Comparison of ENCODE assay signal across 8 cellular contexts in the genomic region with DNA sequence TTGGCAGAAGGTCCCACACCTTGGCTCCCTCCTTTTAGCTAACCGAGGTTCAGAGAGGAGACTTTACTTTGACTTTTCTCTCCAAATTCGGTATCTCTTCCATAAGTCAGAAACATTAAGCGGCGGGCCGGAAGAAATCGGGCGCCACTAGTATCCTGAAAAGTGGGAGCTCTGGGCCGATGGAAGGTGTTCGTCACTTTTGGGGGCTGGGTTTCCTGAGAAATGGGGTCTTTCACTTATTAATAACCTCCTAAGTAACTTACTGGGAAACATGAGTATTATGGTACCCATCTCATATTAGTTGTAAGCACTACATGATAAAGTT. TPM values are rescaled to one million over a fixed set of nuclear protein-coding genes. Genes with fewer than 3 reads are reported as not detected.
A peak's percentile ranks its signal among the peaks of the same experiment; 100 is the strongest.
DNase-seq lines count a peak whose midpoint lies in the region; ATAC-seq, FAIRE-seq and TF ChIP-seq lines count a peak whose summit lies in the region.

No MANE protein-coding gene starts in this region.

- WGBS in pancreas, 2 donors: 0 to 2% methylated on average over 9 of the region's 9 CpGs

- no peak for TF ChIP-seq POLR2A in endothelial cell of umbilical vein (IDR thresholded peaks at IDR 0.05; ENCODE audit: low read depth, low read length)

- no peaks in the 10 kb centered on the region for H3K27me3 Mint-ChIP-seq in Calu3 (ENCODE audit: unreplicated experiment)

- no peaks in the 10 kb centered on the region for H3F3A ChIP-seq in OCI-LY1 (ENCODE audit: insufficient read depth, low read length)

- H3K9me1 ChIP-seq in endothelial cell of umbilical vein (replicated peaks; ENCODE audit: control insufficient read depth, extremely low read depth, insufficient read depth, low read length): no peaks in the 10 kb centered on the region

- peaks cover 20% of the 10 kb centered on the region for H3K4me1 ChIP-seq in OCI-LY1 (ENCODE audit: insufficient read depth, low read length, severe bottlenecking)
- peaks cover 3% of the 10 kb centered on the region for H3K4me1 ChIP-seq in endothelial cell of umbilical vein (ENCODE audit: control insufficient read depth, extremely low read depth, insufficient read depth, low read length)
- peaks cover 6 to 13% (median 6%) of the 10 kb centered on the region in 3 donors for H3K4me1 ChIP-seq in pancreas

- CTCF ChIA-PET in Calu3 (lab: Charles Lee) (no interaction called here), endothelial cell of umbilical vein (lab: Charles Lee) (interaction anchor here (0.6 to 0.7 kb wide), 2 partner anchors 8 to 87 kb away, joined by 3 read pairs; no protein-coding TSS in a partner anchor)

- POLR2A ChIA-PET in endothelial cell of umbilical vein (lab: Charles Lee): no interaction called here

- H4K20me1 ChIP-seq in OCI-LY1 (ENCODE audit: insufficient read depth, low read length) (no peaks in the 10 kb centered on the region), endothelial cell of umbilical vein (replicated peaks; ENCODE audit: control insufficient read depth, extremely low read depth, insufficient read depth, low read length) (no peaks in the 10 kb centered on the region)

- peak overlapping the region; percentile 68 for H3K27ac Mint-ChIP-seq in Calu3 (ENCODE audit: unreplicated experiment)

- no peaks in the 10 kb centered on the region for H3K9me2 ChIP-seq in OCI-LY1 (ENCODE audit: low read depth, low read length)

- H3K4me3 ChIP-seq in OCI-LY1 (ENCODE audit: low read depth, low read length, poor library complexity, severe bottlenecking) (peak overlapping the region; percentile 76), endothelial cell of umbilical vein (replicated peaks in 1 of 3; ENCODE audit: insufficient read depth in 1 of 3, low read depth in 1 of 3, low read length in 3 of 3) (peak overlapping the region; percentile 68 to 90 (median 70)), pancreas (peak overlapping the region; percentile 81 to 92 (median 88))

- H3K36me3 Mint-ChIP-seq in Calu3 (ENCODE audit: insufficient read depth, unreplicated experiment): peaks cover 27% of the 10 kb centered on the region

- H3K27me3 ChIP-seq in OCI-LY1 (ENCODE audit: insufficient read depth, low read length): no peaks in the 10 kb centered on the region
- H3K27me3 ChIP-seq in endothelial cell of umbilical vein (ENCODE audit: control insufficient read depth in 2 of 2, insufficient read depth in 2 of 2, low read length in 2 of 2): no peaks in the 10 kb centered on the region
- no peaks in the 10 kb centered on the region for H3K27me3 ChIP-seq in pancreas

- BruUV-seq in Calu3 (replicated peaks; lab: Mats Ljungman, UMichigan) (no TSS peak), endothelial cell of umbilical vein (replicated peaks; lab: Mats Ljungman, UMichigan) (no TSS peak)

- H3K79me2 ChIP-seq in OCI-LY1 (ENCODE audit: insufficient read depth, low read length) (0 out of 2 replicates have a peak, but pooled peaks cover 3% of the 10 kb centered on the region), endothelial cell of umbilical vein (ENCODE audit: control insufficient read depth, insufficient read depth, low read length) (no peaks in the 10 kb centered on the region)

- FAIRE-seq in endothelial cell of umbilical vein (lab: Jason Lieb, UNC) (no peak), pancreas (lab: Jason Lieb, UNC) (no peak)

- peaks cover 28% of the 10 kb centered on the region for H3K4me1 Mint-ChIP-seq in Calu3 (ENCODE audit: low read depth, unreplicated experiment)

- H2AFZ ChIP-seq in OCI-LY1 (ENCODE audit: low read length) (no peak overlapping the region; the same call in 1 of the 2 replicates), endothelial cell of umbilical vein (ENCODE audit: low read depth, low read length) (peak overlapping the region; percentile 93)

- H3K27ac ChIP-seq in OCI-LY1 (ENCODE audit: low read depth, low read length, poor library complexity, severe bottlenecking) (no peak overlapping the region), endothelial cell of umbilical vein (ENCODE audit: insufficient read depth, low read depth, low read length) (peak overlapping the region; percentile 86), pancreas (peak overlapping the region; percentile 97 to 99 (median 98))

- H3K36me3 ChIP-seq in OCI-LY1 (ENCODE audit: insufficient read depth, low read length) (no peaks in the 10 kb centered on the region), endothelial cell of umbilical vein (ENCODE audit: control insufficient read depth in 2 of 2, extremely low read depth in 1 of 2, insufficient read depth in 2 of 2, low read length in 2 of 2) (no peaks in the 10 kb centered on the region), pancreas (no peaks in the 10 kb centered on the region)

- TF ChIP-seq CTCF in Calu3 (IDR thresholded peaks at IDR 0.05; ENCODE audit: unreplicated experiment): no peak
- TF ChIP-seq CTCF in OCI-LY1 (IDR thresholded peaks at IDR 0.05; ENCODE audit: low read length): no peak
- no peak for TF ChIP-seq CTCF in endothelial cell of umbilical vein (IDR thresholded peaks at IDR 0.05; ENCODE audit: extremely low read depth in 1 of 2, insufficient read depth in 1 of 2, low read depth in 1 of 2, low read length in 2 of 2)
- no peak for TF ChIP-seq CTCF in pancreas (IDR thresholded peaks at IDR 0.05)

- no peak for DNase-seq in Calu3
- DNase-seq in endothelial cell of umbilical vein (ENCODE audit: low read depth, low spot score): no peak
- no peak for DNase-seq in pancreas
- DNase-seq in stimulated activated CD8-positive, alpha-beta memory T cell treated with anti-CD3 and anti-CD28 coated beads, Interleukin-4, amount 100 ng/mL, for 48 hours: no peak
- DNase-seq in activated CD4-positive, CD25-positive, alpha-beta regulatory T cell treated with anti-CD3 and anti-CD28 coated beads, Interleukin-2, amount 50 U/mL, for 72 hours: no peak
- DNase-seq in NCI-H1694 treated with DMSO at 0.1 percent for 48 hours (lab: John Stamatoyannopoulos, UW): no peak

- H3K9me3 ChIP-seq in OCI-LY1 (ENCODE audit: low read length) (no peaks in the 10 kb centered on the region), endothelial cell of umbilical vein (replicated peaks; ENCODE audit: control insufficient read depth, insufficient read depth, low read length) (no peaks in the 10 kb centered on the region), pancreas (no peaks in the 10 kb centered on the region)

- H3K9ac ChIP-seq in OCI-LY1 (ENCODE audit: low read length): peak overlapping the region; percentile 74
- H3K9ac ChIP-seq in endothelial cell of umbilical vein (replicated peaks; ENCODE audit: extremely low read depth, insufficient read depth, low read length): peak overlapping the region; percentile 90

- H3K4me2 ChIP-seq in OCI-LY1 (ENCODE audit: low read length) (peak overlapping the region; percentile 69), endothelial cell of umbilical vein (ENCODE audit: insufficient read depth, low read length) (peak overlapping the region; percentile 88)

- ATAC-seq in pancreas: no peak
- ATAC-seq in GM21367 (IDR thresholded peaks at IDR 0.05; ENCODE audit: unreplicated experiment): no peak

- H3K4me3 Mint-ChIP-seq in Calu3 (ENCODE audit: low read depth, unreplicated experiment): peak overlapping the region; percentile 94

- intact Hi-C loops in Calu3 (cut with micrococcal nuclease; ENCODE audit: unreplicated experiment) (no loop called here), endothelial cell of umbilical vein (cut with micrococcal nuclease) (loop anchor here (2.0 to 5.0 kb wide), 2 partner anchors 42 to 640 kb away; no protein-coding TSS in a partner anchor), pancreas (cut with DNase I) (loop anchor here in 1 of 3 donors (10.0 kb wide), 1 partner anchor 58 kb away; no protein-coding TSS in a partner anchor)

- peaks cover 2% of the 10 kb centered on the region for H3K9me3 Mint-ChIP-seq in Calu3 (ENCODE audit: low read depth, unreplicated experiment)

- dilution Hi-C loops in endothelial cell of umbilical vein (cut with MboI; ENCODE audit: extremely low pct_ligation_motif_present, low sequenced_read_pairs): no loop called here

TF ChIP-seq in endothelial cell of umbilical vein, 7 proteins besides CTCF, POLR2A, EP300 and RAD21:
- TF ChIP-seq EZH2 (IDR thresholded peaks at IDR 0.05; ENCODE audit: borderline replicate concordance, low read depth, low read length, severe bottlenecking) (no peak), JUN (IDR thresholded peaks at IDR 0.05; ENCODE audit: borderline replicate concordance, insufficient read depth, insufficient read length, low read depth) (no peak), MYC (IDR thresholded peaks at IDR 0.05; ENCODE audit: low read depth, low read length) (no peak), FOS (IDR thresholded peaks at IDR 0.05; ENCODE audit: borderline replicate concordance, insufficient read depth, low read length) (no peak), POLR2AphosphoS5 (IDR thresholded peaks at IDR 0.05; ENCODE audit: insufficient read depth, low read depth, low read length) (no peak), GATA2 (IDR thresholded peaks at IDR 0.05; ENCODE audit: insufficient read depth, insufficient read length, low read depth, low read length) (no peak)

RNA-seq across cellular contexts. Expression of a gene that starts 0.7 kb away (rescaled TPM):
- total RNA-seq in Calu3 (2022) (21.5 and 22.9 TPM in 2 replicates), endothelial cell of umbilical vein (14.8 and 17.6 TPM in 2 replicates), pancreas (10 to 100 TPM; 20.9 to 27.9 (median 22.1) TPM)
- polyA plus RNA-seq in endothelial cell of umbilical vein (3.6 and 5.3 TPM in 2 replicates), pancreas (1 to 10 TPM; 4.0 to 7.3 TPM)
- 4.8 and 5.2 TPM in 2 replicates for polyA plus RNA-seq in endothelial cell of umbilical vein (2011; cell fraction: cytosol; rRNA removed)
- polyA plus RNA-seq in endothelial cell of umbilical vein (2011; cell fraction: nucleus; rRNA removed): 13.3 and 16.8 TPM in 2 replicates
- polyA plus RNA-seq in endothelial cell of umbilical vein (2012): 9.4 and 11.7 TPM in 2 replicates
- 11.9 and 14.2 TPM in 2 replicates for polyA minus RNA-seq in endothelial cell of umbilical vein
- polyA minus RNA-seq in endothelial cell of umbilical vein (2011; cell fraction: cytosol; rRNA and poly(A)+ RNA removed): 8.4 TPM
- 23.3 and 29.8 TPM in 2 replicates for polyA minus RNA-seq in endothelial cell of umbilical vein (2011; cell fraction: nucleus; rRNA and poly(A)+ RNA removed)
